Comparison of ENCODE assay signal across 14 cellular contexts in the genomic region with DNA sequence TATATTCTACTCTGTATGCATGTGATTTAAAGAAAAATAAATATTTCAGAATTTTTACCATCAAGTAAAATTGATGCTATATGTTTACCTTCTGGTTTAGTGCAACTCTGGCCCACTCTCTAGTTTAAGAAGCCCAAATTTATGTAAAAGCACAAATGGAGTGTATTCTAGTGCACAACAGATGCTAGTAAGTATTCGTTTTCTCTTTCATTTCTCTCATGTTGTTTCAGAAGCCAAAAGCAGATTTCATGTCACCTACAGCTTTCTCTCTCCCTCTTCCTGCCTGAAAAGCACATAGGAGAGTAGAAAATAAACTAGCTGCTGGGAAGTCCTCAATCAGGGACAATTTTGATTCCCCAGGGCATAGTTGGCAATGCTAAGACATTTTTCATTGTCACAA.
A peak's percentile ranks its signal among the peaks of the same experiment; 100 is the strongest.
DNase-seq lines count a peak whose midpoint lies in the region; ATAC-seq and TF ChIP-seq lines count a peak whose summit lies in the region.
"Had no signal": no experiment of that assay in that cellular context is flagged by ENCODE, and none has a peak within 500 bp of the region (broad histone marks: within the 10 kb centered on the region; RNA-seq: fewer than 3 reads in every experiment).

No MANE protein-coding gene starts in this region.

- peaks cover 6% of the 10 kb centered on the region for H3K27me3 Mint-ChIP-seq in stimulated activated naive CD8-positive, alpha-beta T cell treated with anti-CD3 and anti-CD28 coated beads, Interleukin-15, amount 100 ng/mL, for 72 hours
- peaks cover 3 to 5% of the 10 kb centered on the region in 2 donors for H3K27me3 Mint-ChIP-seq in CD4-positive, alpha-beta memory T cell

- CTCF ChIA-PET in CD4-positive, alpha-beta memory T cell (lab: Charles Lee; ENCODE audit: partially characterized antibody): no interaction called here

- in situ Hi-C loops in brain microvascular endothelial cell (cut with HindIII; ENCODE audit: low pct_ligation_motif_present, low sequenced_read_pairs): no loop called here

- ATAC-seq in GM18858 (IDR thresholded peaks at IDR 0.05; ENCODE audit: unreplicated experiment): peak; percentile 46
- ATAC-seq in GM21381 (IDR thresholded peaks at IDR 0.05; ENCODE audit: unreplicated experiment): peak; percentile 54
- peak; percentile 60 for ATAC-seq in HG02885 (IDR thresholded peaks at IDR 0.05; ENCODE audit: poor library complexity, unreplicated experiment)
- ATAC-seq in HG03521 (IDR thresholded peaks at IDR 0.05; ENCODE audit: unreplicated experiment): peak; percentile 43
- no peak for ATAC-seq in stimulated activated naive CD8-positive, alpha-beta T cell treated with anti-CD3 and anti-CD28 coated beads, Interleukin-15, amount 100 ng/mL, for 72 hours

- H3K4me3 ChIP-seq in CD4-positive, alpha-beta memory T cell (ENCODE audit: low read length in 2 of 2): no peak overlapping the region
- no peak overlapping the region for H3K4me3 ChIP-seq in brain microvascular endothelial cell (ENCODE audit: low read depth, low read length)
- H3K4me3 ChIP-seq: cardiac muscle cell had no signal

- H3K9me3 Mint-ChIP-seq in stimulated activated naive CD8-positive, alpha-beta T cell treated with anti-CD3 and anti-CD28 coated beads, Interleukin-15, amount 100 ng/mL, for 72 hours: no peaks in the 10 kb centered on the region
- H3K9me3 Mint-ChIP-seq in CD4-positive, alpha-beta memory T cell: no peaks in the 10 kb centered on the region
- H3K9me3 Mint-ChIP-seq: stimulated activated naive CD8-positive, alpha-beta T cell treated with anti-CD3 and anti-CD28 coated beads, Interleukin-15, Interleukin-2, amounts not matched to agents 100 ng/mL and 50 ng/mL, for 24 hours had no signal

- H3K4me1 ChIP-seq in CD4-positive, alpha-beta memory T cell (ENCODE audit: insufficient read depth, low read length): no peaks in the 10 kb centered on the region

- intact Hi-C loops in CD4-positive, alpha-beta memory T cell (cut with micrococcal nuclease): no loop called here

- H3K9me3 ChIP-seq in CD4-positive, alpha-beta memory T cell (ENCODE audit: control insufficient read depth in 1 of 2, low read length in 2 of 2): no peaks in the 10 kb centered on the region

- no peak for TF ChIP-seq CTCF in brain microvascular endothelial cell (IDR thresholded peaks at IDR 0.05; ENCODE audit: low read depth, low read length, missing control alignments)

- POLR2A ChIA-PET in CD4-positive, alpha-beta memory T cell (lab: Charles Lee; ENCODE audit: partially characterized antibody): no interaction called here

- H3K36me3 Mint-ChIP-seq in CD4-positive, alpha-beta memory T cell: no peaks in the 10 kb centered on the region

- no peaks in the 10 kb centered on the region for H3K27me3 ChIP-seq in CD4-positive, alpha-beta memory T cell (ENCODE audit: insufficient read depth, low read length)
- H3K27me3 ChIP-seq in brain microvascular endothelial cell (replicated peaks): no peaks in the 10 kb centered on the region
- H3K27me3 ChIP-seq: cardiac muscle cell had no signal

- H3K27ac Mint-ChIP-seq in stimulated activated naive CD8-positive, alpha-beta T cell treated with anti-CD3 and anti-CD28 coated beads, Interleukin-15, amount 100 ng/mL, for 72 hours: no peak overlapping the region
- no peak overlapping the region for H3K27ac Mint-ChIP-seq in CD4-positive, alpha-beta memory T cell
- H3K27ac Mint-ChIP-seq: stimulated activated naive CD8-positive, alpha-beta T cell treated with anti-CD3 and anti-CD28 coated beads, Interleukin-15, Interleukin-2, amounts not matched to agents 100 ng/mL and 50 ng/mL, for 24 hours had no signal

- H3K4me1 Mint-ChIP-seq in stimulated activated naive CD8-positive, alpha-beta T cell treated with anti-CD3 and anti-CD28 coated beads, Interleukin-15, amount 100 ng/mL, for 72 hours: no peaks in the 10 kb centered on the region
- no peaks in the 10 kb centered on the region for H3K4me1 Mint-ChIP-seq in CD4-positive, alpha-beta memory T cell

- H3K4me3 Mint-ChIP-seq in stimulated activated naive CD8-positive, alpha-beta T cell treated with anti-CD3 and anti-CD28 coated beads, Interleukin-15, amount 100 ng/mL, for 72 hours: no peak overlapping the region
- H3K4me3 Mint-ChIP-seq in CD4-positive, alpha-beta memory T cell: no peak overlapping the region
- H3K4me3 Mint-ChIP-seq: stimulated activated naive CD8-positive, alpha-beta T cell treated with anti-CD3 and anti-CD28 coated beads, Interleukin-15, Interleukin-2, amounts not matched to agents 100 ng/mL and 50 ng/mL, for 24 hours had no signal

- no peak for DNase-seq in stimulated activated naive CD8-positive, alpha-beta T cell treated with anti-CD3 and anti-CD28 coated beads, Interleukin-15, amount 100 ng/mL, for 72 hours
- no peak for DNase-seq in CD4-positive, alpha-beta memory T cell
- DNase-seq in islet precursor cell: no peak
- no peak for DNase-seq in brain microvascular endothelial cell
- DNase-seq: DMS79; NCI-H2171 treated with DMSO at 0.1 percent for 48 hours; stimulated activated CD4-positive, alpha-beta T cell treated with anti-CD3 and anti-CD28 coated beads, Interleukin-2, amount 100 ng/mL, for 48 hours; T-helper 2 cell had no signal

- no peak overlapping the region for H3K27ac ChIP-seq in CD4-positive, alpha-beta memory T cell (ENCODE audit: low read depth, low read length)
- H3K27ac ChIP-seq in brain microvascular endothelial cell: no peak overlapping the region
- H3K27ac ChIP-seq: cardiac muscle cell had no signal

- H3K36me3 ChIP-seq in CD4-positive, alpha-beta memory T cell (ENCODE audit: insufficient read depth, low read length): no peaks in the 10 kb centered on the region
- no peaks in the 10 kb centered on the region for H3K36me3 ChIP-seq in brain microvascular endothelial cell (replicated peaks)
- H3K36me3 ChIP-seq: cardiac muscle cell had no signal
